ENCODE assay signal across 9 cellular contexts in the genomic region with DNA sequence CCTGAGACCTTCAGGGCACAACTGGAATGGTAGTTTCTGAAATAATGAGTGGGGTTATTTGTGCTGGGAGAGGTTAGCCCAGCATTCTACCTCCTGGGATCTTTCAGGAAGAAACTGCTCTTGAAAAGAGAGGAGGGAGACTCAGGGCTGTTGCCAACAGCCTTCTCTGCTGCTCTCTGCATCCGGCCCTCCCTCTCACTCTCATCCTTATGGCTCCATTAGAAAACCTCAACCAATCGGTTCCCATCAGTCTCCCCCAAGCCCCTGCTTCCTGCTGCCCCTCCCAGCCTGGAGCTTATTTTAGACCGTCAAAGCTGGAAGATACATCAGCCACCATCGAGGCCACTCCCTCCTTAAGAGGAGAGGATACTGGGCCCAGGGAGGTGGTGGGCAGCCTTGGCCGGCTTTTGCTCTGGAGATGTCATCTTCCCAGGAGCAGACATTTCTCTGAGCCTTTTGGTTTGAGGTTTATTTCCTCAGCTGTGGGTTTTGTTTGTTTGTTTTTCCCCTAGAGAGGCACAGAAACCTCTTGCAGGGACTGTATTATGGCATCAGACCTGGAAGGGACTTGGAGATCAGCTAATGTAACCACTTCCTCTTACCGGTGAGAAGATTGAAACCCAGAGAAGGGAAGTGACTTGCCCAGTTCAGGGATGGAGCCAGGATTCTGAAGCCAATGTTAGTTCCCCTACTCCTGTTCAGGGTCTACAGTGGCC. TPM values are rescaled to one million over a fixed set of nuclear protein-coding genes. Genes with fewer than 3 reads are reported as not detected.
DNase-seq lines count a peak whose midpoint lies in the region; TF ChIP-seq lines count a peak whose summit lies in the region.
"Had no signal": no experiment of that assay in that cellular context is flagged by ENCODE, and none has a peak within 500 bp of the region (broad histone marks: within the 10 kb centered on the region; RNA-seq: fewer than 3 reads in every experiment).

No MANE protein-coding gene starts in this region.

- H3K9ac ChIP-seq in neural progenitor cell: no peak overlapping the region

- H3K4me3 Mint-ChIP-seq in neural progenitor cell: peak overlapping the region; percentile 99

- no peaks in the 10 kb centered on the region for H3K36me3 ChIP-seq in neural progenitor cell

- peaks cover 16% of the 10 kb centered on the region for H3K9me3 Mint-ChIP-seq in neural progenitor cell

- H3K4me2 ChIP-seq in neural progenitor cell: peak overlapping the region; percentile 83

- H3K27ac Mint-ChIP-seq in neural progenitor cell: peak overlapping the region; percentile 65

- peaks cover 24% of the 10 kb centered on the region for H3K4me1 ChIP-seq in neural progenitor cell

- peaks cover 24% of the 10 kb centered on the region for H3K36me3 Mint-ChIP-seq in neural progenitor cell

- H3K79me2 ChIP-seq in neural progenitor cell (ENCODE audit: low read depth): peaks cover 73% of the 10 kb centered on the region

- no peak overlapping the region for H3K27ac ChIP-seq in neural progenitor cell
- H3K27ac ChIP-seq: 22Rv1 had no signal

- H2AFZ ChIP-seq in neural progenitor cell (replicated peaks): no peak overlapping the region

- H4K20me1 ChIP-seq in neural progenitor cell (ENCODE audit: low read depth): peaks cover 45% of the 10 kb centered on the region

- peaks cover 22% of the 10 kb centered on the region for H3F3A ChIP-seq in neural progenitor cell (ENCODE audit: low read depth)

- H3K4me3 ChIP-seq in LNCaP clone FGC (ENCODE audit: low read depth, low read length) (peak overlapping the region; percentile 16; the same call in 1 of the 2 replicates), fibroblast of the aortic adventitia (ENCODE audit: low read depth, low read length) (peak overlapping the region; percentile 84), neural progenitor cell (peak overlapping the region; percentile 98)

- H3K27me3 ChIP-seq in neural progenitor cell: peaks cover 10% of the 10 kb centered on the region

- H3K4me1 Mint-ChIP-seq in neural progenitor cell: peaks cover 45% of the 10 kb centered on the region

- peak; percentile 39 for DNase-seq in DMS 273 (lab: John Stamatoyannopoulos, UW; ENCODE audit: unreplicated experiment)
- no peak for DNase-seq in DMS 273 treated with DMSO at 0.1 percent for 48 hours (lab: John Stamatoyannopoulos, UW)
- no peak for DNase-seq in LNCaP clone FGC (ENCODE audit: low read depth)
- peak; percentile 76 for DNase-seq in UCSD-AML1 (lab: John Stamatoyannopoulos, UW; ENCODE audit: unreplicated experiment)
- peak; percentile 73 for DNase-seq in fibroblast of the aortic adventitia (ENCODE audit: low read depth)
- DNase-seq in neural progenitor cell (ENCODE audit: low spot score): no peak
- no peak for DNase-seq in cerebellar cortex (ENCODE audit: low spot score)
- DNase-seq in stimulated activated CD4-positive, alpha-beta T cell treated with anti-CD3 and anti-CD28 coated beads, Interleukin-15, amount 100 ng/mL, for 24 hours: no peak

- no peaks in the 10 kb centered on the region for H3K9me3 ChIP-seq in neural progenitor cell (ENCODE audit: low read depth)

- TF ChIP-seq CTCF in LNCaP clone FGC (IDR thresholded peaks at IDR 0.05; ENCODE audit: control insufficient read depth, extremely low read depth, insufficient read depth) (0 out of 2 replicates have a peak, but pooled peaks have one; percentile 1), fibroblast of the aortic adventitia (IDR thresholded peaks at IDR 0.05; ENCODE audit: insufficient read depth, low read length) (no peak), neural progenitor cell (IDR thresholded peaks at IDR 0.05) (no peak)

- peaks cover 4% of the 10 kb centered on the region for H3K27me3 Mint-ChIP-seq in neural progenitor cell (ENCODE audit: insufficient read depth, low read depth)

RNA-seq across cellular contexts. Expression of a gene that starts 2.7 kb away (rescaled TPM):
- 86.5 and 102 TPM in 2 replicates for total RNA-seq in fibroblast of the aortic adventitia (ENCODE audit: low replicate concordance)
- 42.1 and 65.0 TPM in 2 replicates for total RNA-seq in neural progenitor cell (ENCODE audit: low replicate concordance)

Comparison
In these comparisons a context has a peak if more than half of its experiments do, and no peak if none do; other contexts are left out.
1. DNase-seq: peak in DMS 273 (single experiment), UCSD-AML1 (single experiment) and fibroblast of the aortic adventitia (single experiment); none in DMS 273 treated with DMSO at 0.1 percent for 48 hours (single experiment), LNCaP clone FGC (single experiment), neural progenitor cell (single experiment), cerebellar cortex (single experiment) and stimulated activated CD4-positive, alpha-beta T cell treated with anti-CD3 and anti-CD28 coated beads, Interleukin-15, amount 100 ng/mL, for 24 hours (single experiment).
2. H3K4me3 ChIP-seq: peak in every context shown above with its lines; median percentile 98 in neural progenitor cell; 84 in fibroblast of the aortic adventitia; 16 in LNCaP clone FGC.